1 cellular context compared by ENCODE assay signal in the genomic region with DNA sequence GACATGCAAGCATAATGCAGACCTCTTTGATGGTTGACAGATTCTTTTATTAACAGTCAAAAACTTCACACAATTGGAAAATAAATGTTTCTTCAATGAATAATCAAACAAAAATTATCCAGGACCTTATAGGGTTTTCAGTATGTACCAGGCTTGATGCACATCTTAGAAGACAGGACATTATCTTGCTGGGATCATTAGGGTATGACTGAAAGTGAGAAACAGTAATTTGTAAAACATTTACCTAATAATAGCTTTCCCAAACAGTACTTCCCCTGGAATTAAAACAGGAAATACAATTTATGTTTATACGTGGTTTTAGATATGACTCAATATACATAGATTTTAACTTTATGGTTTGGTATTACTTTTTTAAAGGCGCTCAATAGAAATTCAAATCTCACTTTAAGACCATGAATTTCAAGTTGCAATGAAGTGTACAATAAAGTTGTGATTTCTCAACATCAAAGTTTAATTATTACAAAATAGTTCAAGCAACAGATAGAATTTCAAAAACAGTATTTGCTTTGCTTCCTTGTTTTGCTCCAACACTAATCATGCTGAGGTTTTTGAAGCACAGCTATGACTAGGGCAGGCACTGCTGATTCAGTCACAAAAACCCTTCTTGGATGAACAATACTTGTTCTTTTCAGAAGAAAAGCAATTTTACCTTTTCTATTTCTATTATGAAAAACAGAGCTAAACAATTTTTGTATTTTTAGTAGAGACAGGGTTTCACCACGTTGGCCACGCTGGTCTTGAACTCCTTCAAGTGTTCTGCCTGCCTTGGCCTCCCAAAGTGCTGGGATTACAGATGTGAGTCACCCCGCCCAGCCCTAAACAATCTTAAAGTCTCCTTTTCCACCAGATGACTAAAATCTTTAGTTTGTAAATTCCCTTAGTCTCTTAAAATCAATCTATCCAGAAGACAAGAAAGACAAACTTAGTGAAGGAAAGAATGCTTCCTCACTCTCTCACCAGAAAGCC.
TF ChIP-seq lines count a peak whose summit lies in the region.

No MANE protein-coding gene starts in this region.

TF ChIP-seq in IMR-90, 13 proteins besides CTCF, POLR2A, EP300 and RAD21 (continued from another document):
- TF ChIP-seq SMC3 (IDR thresholded peaks at IDR 0.05; ENCODE audit: low read depth, low read length) (no peak), CHD1 (IDR thresholded peaks at IDR 0.05; ENCODE audit: low read depth, low read length) (no peak), NFE2L2 (IDR thresholded peaks at IDR 0.05; ENCODE audit: low read depth, low read length) (no peak), MAFK (IDR thresholded peaks at IDR 0.05; ENCODE audit: low read depth, low read length) (no peak), CEBPB (IDR thresholded peaks at IDR 0.05; ENCODE audit: low read depth, low read length) (no peak), MXI1 (IDR thresholded peaks at IDR 0.05; ENCODE audit: borderline replicate concordance, low read depth, low read length) (no peak)
- TF ChIP-seq, protein P1, sequence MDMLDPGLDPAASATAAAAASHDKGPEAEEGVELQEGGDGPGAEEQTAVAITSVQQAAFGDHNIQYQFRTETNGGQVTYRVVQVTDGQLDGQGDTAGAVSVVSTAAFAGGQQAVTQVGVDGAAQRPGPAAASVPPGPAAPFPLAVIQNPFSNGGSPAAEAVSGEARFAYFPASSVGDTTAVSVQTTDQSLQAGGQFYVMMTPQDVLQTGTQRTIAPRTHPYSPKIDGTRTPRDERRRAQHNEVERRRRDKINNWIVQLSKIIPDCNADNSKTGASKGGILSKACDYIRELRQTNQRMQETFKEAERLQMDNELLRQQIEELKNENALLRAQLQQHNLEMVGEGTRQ (IDR thresholded peaks at IDR 0.05; ENCODE audit: low read depth, low read length), result no peak
- TF ChIP-seq, protein P2, sequence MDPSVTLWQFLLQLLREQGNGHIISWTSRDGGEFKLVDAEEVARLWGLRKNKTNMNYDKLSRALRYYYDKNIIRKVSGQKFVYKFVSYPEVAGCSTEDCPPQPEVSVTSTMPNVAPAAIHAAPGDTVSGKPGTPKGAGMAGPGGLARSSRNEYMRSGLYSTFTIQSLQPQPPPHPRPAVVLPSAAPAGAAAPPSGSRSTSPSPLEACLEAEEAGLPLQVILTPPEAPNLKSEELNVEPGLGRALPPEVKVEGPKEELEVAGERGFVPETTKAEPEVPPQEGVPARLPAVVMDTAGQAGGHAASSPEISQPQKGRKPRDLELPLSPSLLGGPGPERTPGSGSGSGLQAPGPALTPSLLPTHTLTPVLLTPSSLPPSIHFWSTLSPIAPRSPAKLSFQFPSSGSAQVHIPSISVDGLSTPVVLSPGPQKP (IDR thresholded peaks at IDR 0.05; ENCODE audit: borderline replicate concordance, low read depth, low read length), result no peak
TF ChIP-seq in IMR-90: peak in this region for 2.
